ENCODE assay signal across 31 cellular contexts in the genomic region with DNA sequence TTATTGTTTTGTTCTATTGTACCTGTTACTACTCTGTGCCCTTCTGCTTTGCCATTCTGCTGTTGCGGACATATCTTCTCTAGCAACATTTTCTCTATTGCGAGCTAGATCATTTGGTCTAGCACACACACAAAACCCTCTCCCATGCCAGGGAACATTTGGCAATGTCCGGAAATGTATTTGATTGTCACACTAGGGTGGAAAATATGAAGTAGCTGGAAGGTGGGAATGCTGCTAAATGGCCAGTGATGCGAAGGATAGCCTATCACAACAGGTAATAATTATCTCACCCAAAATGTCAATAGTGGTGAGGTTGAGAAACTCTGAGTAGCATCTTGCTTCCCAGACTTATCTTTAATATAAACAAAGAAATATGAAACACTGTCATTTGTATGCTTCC.
DNase-seq lines count a peak whose midpoint lies in the region.
"Had no signal": no experiment of that assay in that cellular context is flagged by ENCODE, and none has a peak within 500 bp of the region (broad histone marks: within the 10 kb centered on the region; RNA-seq: fewer than 3 reads in every experiment).

No MANE protein-coding gene starts in this region.

- no peak overlapping the region for H2BK12ac ChIP-seq in mesenchymal stem cell (ENCODE audit: low read length in 2 of 2)

- H3K27me3 ChIP-seq in mesenchymal stem cell (ENCODE audit: control insufficient read depth in 1 of 2, insufficient read depth in 1 of 2, low read length in 2 of 2) (no peaks in the 10 kb centered on the region), mesendoderm (ENCODE audit: insufficient read depth, low read length, poor library complexity) (no peaks in the 10 kb centered on the region)
- H3K27me3 ChIP-seq: BE2C; BLaER1; BLaER1 treated with 17β-estradiol and CSF1 and Interleukin-3, amounts not matched to agents 10 nM and 100 nM had no signal

- H3K23ac ChIP-seq in mesenchymal stem cell (ENCODE audit: low read length in 2 of 2) (no peak overlapping the region), mesendoderm (ENCODE audit: low read length) (no peak overlapping the region)

- H3K14ac ChIP-seq in mesenchymal stem cell (ENCODE audit: low read length in 2 of 2) = no peak overlapping the region

- H2AFZ ChIP-seq in mesenchymal stem cell (ENCODE audit: low read depth, low read length) = no peak overlapping the region

- H2BK15ac ChIP-seq in mesenchymal stem cell (ENCODE audit: low read depth, poor library complexity, severe bottlenecking) = no peak overlapping the region
- no peak overlapping the region for H2BK15ac ChIP-seq in mesendoderm (replicated peaks; ENCODE audit: low read depth)

- H3K79me2 ChIP-seq in mesendoderm (ENCODE audit: control insufficient read depth, insufficient read depth, low read length) = no peaks in the 10 kb centered on the region

- in situ Hi-C loops in KBM-7 (cut with MboI; ENCODE audit: low pct_unique_long_range_greater_than_20kb, low sequenced_read_pairs) = no loop called here

- H3K79me1 ChIP-seq in mesenchymal stem cell (replicated peaks; ENCODE audit: low read length, poor library complexity, severe bottlenecking) (no peaks in the 10 kb centered on the region), mesendoderm (ENCODE audit: low read length) (no peaks in the 10 kb centered on the region)

- H3K18ac ChIP-seq in mesenchymal stem cell (ENCODE audit: low read depth in 1 of 2, low read length in 2 of 2) = no peak overlapping the region
- no peak overlapping the region for H3K18ac ChIP-seq in mesendoderm (ENCODE audit: low read length)

- H2BK120ac ChIP-seq in mesenchymal stem cell (ENCODE audit: low read depth, low read length) (peak overlapping the region; percentile 49), mesendoderm (ENCODE audit: low read depth, low read length) (no peak overlapping the region)

- H3K9ac ChIP-seq in mesenchymal stem cell (ENCODE audit: low read length) = no peak overlapping the region
- no peak overlapping the region for H3K9ac ChIP-seq in mesendoderm (ENCODE audit: low read length)
- H3K9ac ChIP-seq: BLaER1; BLaER1 treated with 17β-estradiol and CSF1 and Interleukin-3, amounts not matched to agents 10 nM and 100 nM had no signal

- no peak overlapping the region for H3K4ac ChIP-seq in mesenchymal stem cell (ENCODE audit: low read depth in 1 of 2, low read length in 2 of 2)
- H3K4ac ChIP-seq in mesendoderm (ENCODE audit: low read depth, low read length) = no peak overlapping the region

- no peak overlapping the region for H4K5ac ChIP-seq in mesendoderm (ENCODE audit: low read length)

- H3K56ac ChIP-seq in mesendoderm (ENCODE audit: low read length) = no peak overlapping the region

- H3K4me1 ChIP-seq in mesenchymal stem cell (ENCODE audit: control insufficient read depth, insufficient read depth, low read depth, low read length) = no peaks in the 10 kb centered on the region
- no peaks in the 10 kb centered on the region for H3K4me1 ChIP-seq in mesendoderm (ENCODE audit: control insufficient read depth, low read depth, low read length)
- H3K4me1 ChIP-seq: A549; BE2C; BLaER1; BLaER1 treated with 17β-estradiol and CSF1 and Interleukin-3, amounts not matched to agents 10 nM and 100 nM; Caco-2 had no signal

- H4K8ac ChIP-seq in mesenchymal stem cell (ENCODE audit: low read length) (no peak overlapping the region), mesendoderm (ENCODE audit: low read depth, low read length) (peak overlapping the region; percentile 39)

- H4K91ac ChIP-seq in mesenchymal stem cell (ENCODE audit: low read length) = no peak overlapping the region

- peak; percentile 51 for DNase-seq in NCI-H460 (ENCODE audit: extremely low read depth, low read depth)
- no peak for DNase-seq in mesenchymal stem cell
- no peak for DNase-seq in mesendoderm
- DNase-seq in activated CD4-positive, alpha-beta T cell treated with anti-CD3 and anti-CD28 coated beads, Interleukin-2, amount 50 U/mL, for 48 hours = no peak
- DNase-seq in DMS153 treated with DMSO at 0.1 percent for 48 hours (lab: John Stamatoyannopoulos, UW; ENCODE audit: unreplicated experiment) = no peak
- DNase-seq in KBM-7 = no peak
- DNase-seq: 8988T; ACHN; AML-193; BE2C; C1 segment of cervical spinal cord; Caco-2; Calu3; CD4-positive, alpha-beta memory T cell; CD4-positive, alpha-beta T cell; CD4-positive, CD25-positive, alpha-beta regulatory T cell; CD8-positive, alpha-beta memory T cell; CD8-positive, alpha-beta T cell; COR-L47; DMS 273 treated with DMSO at 0.1 percent for 48 hours; DMS153; DMS53; DMS79; DMS79 treated with DMSO at 0.1 percent for 48 hours; DND-41; EL had no signal

- no peak overlapping the region for H2AK5ac ChIP-seq in mesenchymal stem cell (ENCODE audit: low read length, severe bottlenecking)
- H2AK5ac ChIP-seq in mesendoderm (ENCODE audit: low read length) = no peak overlapping the region

- H3K36me3 ChIP-seq in mesenchymal stem cell (ENCODE audit: control insufficient read depth in 1 of 2, insufficient read depth in 2 of 2, low read depth in 1 of 2, low read length in 2 of 2) = no peaks in the 10 kb centered on the region
- H3K36me3 ChIP-seq in mesendoderm (ENCODE audit: control insufficient read depth, insufficient read depth, low read length) = no peaks in the 10 kb centered on the region
- H3K36me3 ChIP-seq: BE2C; BLaER1; BLaER1 treated with 17β-estradiol and CSF1 and Interleukin-3, amounts not matched to agents 10 nM and 100 nM had no signal

- H3K4me3 ChIP-seq in mesenchymal stem cell (ENCODE audit: insufficient read depth in 1 of 2, low read depth in 1 of 2, low read length in 2 of 2) (no peak overlapping the region), mesendoderm (ENCODE audit: low read length) (no peak overlapping the region)
- H3K4me3 ChIP-seq: A549; BLaER1; BLaER1 treated with 17β-estradiol and CSF1 and Interleukin-3, amounts not matched to agents 10 nM and 100 nM had no signal

- H3K27ac ChIP-seq in mesenchymal stem cell (ENCODE audit: low read length, poor library complexity, severe bottlenecking) (no peak overlapping the region), mesendoderm (ENCODE audit: low read depth, low read length) (no peak overlapping the region)
- H3K27ac ChIP-seq: 22Rv1; A549; BLaER1; BLaER1 treated with 17β-estradiol and CSF1 and Interleukin-3, amounts not matched to agents 10 nM and 100 nM; C4-2B had no signal

- WGBS in mesenchymal stem cell = 100% methylated on average over 1 of the region's 4 CpGs
- no CpG with 5 or more reads among the region's 4 CpGs for WGBS in mesendoderm (ENCODE audit: extremely low coverage, insufficient coverage, low lambda C conversion rate)

- H3K9me3 ChIP-seq in mesenchymal stem cell (ENCODE audit: control insufficient read depth, low read length) = peaks cover 13% of the 10 kb centered on the region
- H3K9me3 ChIP-seq: A549; BE2C; BLaER1; BLaER1 treated with 17β-estradiol and CSF1 and Interleukin-3, amounts not matched to agents 10 nM and 100 nM; Caco-2 had no signal

- H2BK5ac ChIP-seq in mesenchymal stem cell (ENCODE audit: low read depth, low read length, poor library complexity, severe bottlenecking) (no peak overlapping the region), mesendoderm (ENCODE audit: low read length) (no peak overlapping the region)

- H3K4me2 ChIP-seq in mesenchymal stem cell (ENCODE audit: low read length, poor library complexity, severe bottlenecking) (no peak overlapping the region), mesendoderm (ENCODE audit: low read length) (no peak overlapping the region)
- H3K4me2 ChIP-seq: A549; BLaER1; BLaER1 treated with 17β-estradiol and CSF1 and Interleukin-3, amounts not matched to agents 10 nM and 100 nM had no signal
